In genomic region chr17:40316571-40317344, GRCh38 we compare ENCODE assay signal across 1 cellular context.
TF ChIP-seq lines count a peak whose summit lies in the region.

No MANE protein-coding gene starts in this region.

TF ChIP-seq in Ishikawa, 13 proteins besides CTCF, POLR2A, EP300 and RAD21 (continued from another document):
- no peak for TF ChIP-seq REST (IDR thresholded peaks at IDR 0.05; ENCODE audit: low read depth)
- no peak for TF ChIP-seq FOXM1 (IDR thresholded peaks at IDR 0.05; ENCODE audit: borderline replicate concordance, low read depth)
- no peak for TF ChIP-seq CREB1 (IDR thresholded peaks at IDR 0.05; ENCODE audit: low read depth)
- TF ChIP-seq NFIC (IDR thresholded peaks at IDR 0.05) = peak; percentile 61
- TF ChIP-seq EGR1 (IDR thresholded peaks at IDR 0.05) = no peak
- TF ChIP-seq TAF1 (IDR thresholded peaks at IDR 0.05; ENCODE audit: low read depth) = no peak
- no peak for TF ChIP-seq USF1 (IDR thresholded peaks at IDR 0.05)
- TF ChIP-seq CEBPB (IDR thresholded peaks at IDR 0.05) = no peak
- peak; percentile 73 for TF ChIP-seq YY1 (IDR thresholded peaks at IDR 0.05; ENCODE audit: low read depth)
- no peak; the same call in 1 of the 2 replicates for TF ChIP-seq ZBTB7A (IDR thresholded peaks at IDR 0.05; ENCODE audit: low read depth)
